Comparison of ENCODE assay signal across 9 cellular contexts in genomic region chr11:115924744-115925567, GRCh38.
DNase-seq lines count a peak whose midpoint lies in the region; ATAC-seq and TF ChIP-seq lines count a peak whose summit lies in the region.
"Had no signal": no experiment of that assay in that cellular context is flagged by ENCODE, and none has a peak within 500 bp of the region (broad histone marks: within the 10 kb centered on the region; RNA-seq: fewer than 3 reads in every experiment).

No MANE protein-coding gene starts in this region.

- H3K9me3 ChIP-seq in mammary epithelial cell (replicated peaks; ENCODE audit: insufficient read depth, low read length), result no peaks in the 10 kb centered on the region
- no peaks in the 10 kb centered on the region for H3K9me3 ChIP-seq in breast epithelium
- no peaks in the 10 kb centered on the region for H3K9me3 ChIP-seq in Panc1 (ENCODE audit: control insufficient read depth, insufficient read depth, low read depth, low read length)

- peaks cover 4% of the 10 kb centered on the region for H3K4me1 ChIP-seq in mammary epithelial cell (ENCODE audit: insufficient read depth, low read length)
- H3K4me1 ChIP-seq in breast epithelium, result no peaks in the 10 kb centered on the region
- H3K4me1 ChIP-seq in Panc1 (ENCODE audit: control insufficient read depth, insufficient read depth, low read length), result no peaks in the 10 kb centered on the region

- intact Hi-C loops in mammary epithelial cell (cut with micrococcal nuclease), result no loop called here
- intact Hi-C loops in breast epithelium (cut with DNase I; ENCODE audit: low total_unique reads), result no loop called here
- intact Hi-C loops in Panc1 (cut with micrococcal nuclease; ENCODE audit: unreplicated experiment), result no loop called here

- peak overlapping the region; percentile 67 for H3K27ac Mint-ChIP-seq in stimulated activated naive CD8-positive, alpha-beta T cell treated with anti-CD3 and anti-CD28 coated beads, Interleukin-15, Interleukin-2, amounts not matched to agents 100 ng/mL and 50 ng/mL, for 24 hours
- no peak overlapping the region for H3K27ac Mint-ChIP-seq in chondrocyte (ENCODE audit: unreplicated experiment)
- H3K27ac Mint-ChIP-seq: CD8-positive, alpha-beta memory T cell had no signal

- no peak for TF ChIP-seq POLR2A in breast epithelium (IDR thresholded peaks at IDR 0.05)

- WGBS in mammary epithelial cell (ENCODE audit: low coverage, missing lambda C conversion rate), result 42% methylated on average over 6 of the region's 6 CpGs

- BruUV-seq in mammary epithelial cell (replicated peaks; lab: Mats Ljungman, UMichigan) (no TSS peak), Panc1 (replicated peaks; lab: Mats Ljungman, UMichigan) (no TSS peak)

- POLR2A ChIA-PET in Panc1 (lab: Charles Lee), result no interaction called here

- no peaks in the 10 kb centered on the region for H4K20me1 ChIP-seq in mammary epithelial cell (ENCODE audit: insufficient read depth, low read length)

- peaks cover 9% of the 10 kb centered on the region for H3K27me3 Mint-ChIP-seq in stimulated activated naive CD8-positive, alpha-beta T cell treated with anti-CD3 and anti-CD28 coated beads, Interleukin-15, Interleukin-2, amounts not matched to agents 100 ng/mL and 50 ng/mL, for 24 hours
- H3K27me3 Mint-ChIP-seq in chondrocyte (ENCODE audit: low read depth), result peaks cover 22% of the 10 kb centered on the region

- no peak overlapping the region for H3K4me3 Mint-ChIP-seq in stimulated activated naive CD8-positive, alpha-beta T cell treated with anti-CD3 and anti-CD28 coated beads, Interleukin-15, Interleukin-2, amounts not matched to agents 100 ng/mL and 50 ng/mL, for 24 hours
- H3K4me3 Mint-ChIP-seq in chondrocyte (ENCODE audit: unreplicated experiment), result no peak overlapping the region
- H3K4me3 Mint-ChIP-seq: CD8-positive, alpha-beta memory T cell had no signal

- peaks cover 5% of the 10 kb centered on the region for H3K9me3 Mint-ChIP-seq in stimulated activated naive CD8-positive, alpha-beta T cell treated with anti-CD3 and anti-CD28 coated beads, Interleukin-15, Interleukin-2, amounts not matched to agents 100 ng/mL and 50 ng/mL, for 24 hours
- H3K9me3 Mint-ChIP-seq in chondrocyte (ENCODE audit: low read depth), result no peaks in the 10 kb centered on the region

- H2AFZ ChIP-seq in mammary epithelial cell (ENCODE audit: low read depth, low read length), result no peak overlapping the region

- no peak overlapping the region for H3K4me3 ChIP-seq in mammary epithelial cell (replicated peaks in 1 of 3; ENCODE audit: insufficient read depth in 1 of 3, low read depth in 2 of 3, low read length in 3 of 3)
- no peak overlapping the region for H3K4me3 ChIP-seq in breast epithelium
- H3K4me3 ChIP-seq in Panc1 (ENCODE audit: low read depth in 2 of 2, low read length in 2 of 2), result no peak overlapping the region

- no peak overlapping the region for H3K4me2 ChIP-seq in mammary epithelial cell (ENCODE audit: insufficient read depth, low read depth, low read length)

- CTCF ChIA-PET in mammary epithelial cell (lab: Charles Lee; ENCODE audit: low non-redundant PET) (no interaction called here), Panc1 (lab: Charles Lee) (no interaction called here)

- H3K79me2 ChIP-seq in mammary epithelial cell (ENCODE audit: insufficient read depth, low read length), result no peaks in the 10 kb centered on the region

- no peaks in the 10 kb centered on the region for H3K27me3 ChIP-seq in mammary epithelial cell (ENCODE audit: insufficient read depth, low read length)
- H3K27me3 ChIP-seq in breast epithelium, result no peaks in the 10 kb centered on the region
- no peaks in the 10 kb centered on the region for H3K27me3 ChIP-seq in Panc1 (ENCODE audit: control insufficient read depth, insufficient read depth, low read length)

- DNase-seq in mammary epithelial cell, result peak; percentile 89
- DNase-seq in breast epithelium (ENCODE audit: low spot score in 2 of 2), result no peak
- no peak for DNase-seq in Panc1 (ENCODE audit: low read depth, low spot score)
- DNase-seq in cerebellar nuclear complex (lab: John Stamatoyannopoulos, UW), result no peak
- DNase-seq in LoVo (ENCODE audit: low spot score), result no peak
- no peak for DNase-seq in chondrocyte (ENCODE audit: low spot score)
- DNase-seq: CD8-positive, alpha-beta memory T cell had no signal

- H3K36me3 ChIP-seq in mammary epithelial cell (ENCODE audit: insufficient read depth, low read length) (no peaks in the 10 kb centered on the region), breast epithelium (no peaks in the 10 kb centered on the region), Panc1 (ENCODE audit: control insufficient read depth, insufficient read depth, low read length) (no peaks in the 10 kb centered on the region)

- H3K36me3 Mint-ChIP-seq in stimulated activated naive CD8-positive, alpha-beta T cell treated with anti-CD3 and anti-CD28 coated beads, Interleukin-15, Interleukin-2, amounts not matched to agents 100 ng/mL and 50 ng/mL, for 24 hours (ENCODE audit: low read depth), result no peaks in the 10 kb centered on the region
- peaks cover 2% of the 10 kb centered on the region for H3K36me3 Mint-ChIP-seq in chondrocyte (ENCODE audit: low read depth)
- H3K36me3 Mint-ChIP-seq: CD8-positive, alpha-beta memory T cell had no signal

- no peak overlapping the region for H3K9ac ChIP-seq in mammary epithelial cell (ENCODE audit: insufficient read depth, low read length)

- no peak for TF ChIP-seq CTCF in mammary epithelial cell (conservative IDR thresholded peaks at IDR 0.05 in 1 of 2, IDR thresholded peaks at IDR 0.05 in 1 of 2; ENCODE audit: extremely low read depth in 1 of 2, insufficient read depth in 1 of 2, low read depth in 1 of 2, low read length in 2 of 2)
- TF ChIP-seq CTCF in breast epithelium (IDR thresholded peaks at IDR 0.05), result no peak
- TF ChIP-seq CTCF in Panc1 (IDR thresholded peaks at IDR 0.05), result no peak
- no peak for TF ChIP-seq CTCF in chondrocyte (IDR thresholded peaks at IDR 0.05)

- in situ Hi-C loops in mammary epithelial cell (cut with MboI; ENCODE audit: low sequenced_read_pairs in 2 of 2), result loop anchor here in 1 of 2 donors (25.0 kb wide), 2 partner anchors 413 to 588 kb away; partner anchors contain the start of gene CADM1
- in situ Hi-C loops in Panc1 (cut with HindIII; ENCODE audit: low pct_unique_long_range_greater_than_20kb, low sequenced_read_pairs), result no loop called here

- peaks cover 23% of the 10 kb centered on the region for H3K4me1 Mint-ChIP-seq in stimulated activated naive CD8-positive, alpha-beta T cell treated with anti-CD3 and anti-CD28 coated beads, Interleukin-15, Interleukin-2, amounts not matched to agents 100 ng/mL and 50 ng/mL, for 24 hours (ENCODE audit: low read depth)
- H3K4me1 Mint-ChIP-seq in chondrocyte (ENCODE audit: low read depth), result peaks cover 11% of the 10 kb centered on the region
- H3K4me1 Mint-ChIP-seq: CD8-positive, alpha-beta memory T cell had no signal

- ATAC-seq in HG02798 (IDR thresholded peaks at IDR 0.05; ENCODE audit: poor library complexity, unreplicated experiment) (peak; percentile 86), Panc1 (peak; percentile 69; the same call in 1 of the 2 replicates)

- no peak overlapping the region for H3K27ac ChIP-seq in mammary epithelial cell (ENCODE audit: insufficient read depth, low read depth, low read length)
- H3K27ac ChIP-seq in breast epithelium, result no peak overlapping the region
- no peak overlapping the region for H3K27ac ChIP-seq in Panc1 (ENCODE audit: low read length)

- dilution Hi-C loops in mammary epithelial cell (cut with HindIII; ENCODE audit: low sequenced_read_pairs), result no loop called here
